8 cellular contexts compared by ENCODE assay signal in the genomic region with DNA sequence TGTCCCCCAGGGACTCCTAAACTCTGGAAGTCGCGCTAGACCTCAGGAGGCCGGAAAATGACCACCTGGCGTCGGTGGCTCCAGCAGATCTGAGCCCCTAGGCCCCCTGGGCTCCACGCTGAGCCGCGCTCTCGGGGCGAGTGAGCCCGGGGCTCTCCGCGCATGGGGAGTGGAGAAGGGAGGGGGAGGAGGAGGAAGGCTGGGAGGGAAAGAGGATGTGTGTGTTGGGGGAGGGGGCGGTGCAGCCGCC. TPM values are rescaled to one million over a fixed set of nuclear protein-coding genes. Genes with fewer than 3 reads are reported as not detected.
DNase-seq lines count a peak whose midpoint lies in the region; ATAC-seq, FAIRE-seq and TF ChIP-seq lines count a peak whose summit lies in the region.

No MANE protein-coding gene starts in this region.

- peak overlapping the region; percentile 55; the same call in 1 of the 2 replicates for H2BK12ac ChIP-seq in H1 (ENCODE audit: low read depth, low read length)

- H3K23ac ChIP-seq in H1 (ENCODE audit: insufficient read length): no peak overlapping the region

- no peaks in the 10 kb centered on the region for H3K79me2 ChIP-seq in H1 (ENCODE audit: control insufficient read depth in 1 of 2, insufficient read depth in 2 of 2, low read length in 2 of 2)

- no peak overlapping the region for H2AK5ac ChIP-seq in H1 (ENCODE audit: low read depth, low read length)

- peak overlapping the region; percentile 53 for H3K4me3 ChIP-seq in NB4 (ENCODE audit: low read depth, low read length)
- H3K4me3 ChIP-seq in H1 (ENCODE audit: extremely low read depth in 1 of 4, insufficient read depth in 2 of 4, low read depth in 3 of 4, low read length in 4 of 4): peak overlapping the region; percentile 40 to 66 (median 53); a peak in 7 of 8 replicates
- peak overlapping the region; percentile 59 to 68 (median 63) for H3K4me3 ChIP-seq in skeletal muscle tissue (ENCODE audit: low read length in 3 of 3)

- H3K56ac ChIP-seq in H1 (replicated peaks; ENCODE audit: insufficient read length, low read depth, low read length): no peak overlapping the region

- no peak for TF ChIP-seq RAD21 in H1 (IDR thresholded peaks at IDR 0.05 in 1 of 2, conservative IDR thresholded peaks at IDR 0.05 in 1 of 2; ENCODE audit: low read depth in 2 of 2, low read length in 2 of 2)

- H3K36me3 ChIP-seq in H1 (ENCODE audit: control insufficient read depth in 2 of 4, insufficient read depth in 4 of 4, low read length in 3 of 4) (no peaks in the 10 kb centered on the region), skeletal muscle tissue (ENCODE audit: control insufficient read depth in 3 of 3, insufficient read depth in 3 of 3, low read length in 3 of 3) (no peaks in the 10 kb centered on the region)

- H3K79me1 ChIP-seq in H1 (ENCODE audit: low read depth, low read length): no peaks in the 10 kb centered on the region

- peaks cover 95% of the 10 kb centered on the region for H3K27me3 Mint-ChIP-seq in T-helper 2 cell treated with Interferon-gamma antibody and Interleukin-4, amounts not matched to agents 5 μg/mL and 100 μg/mL, for 36 hours (ENCODE audit: low read depth)

- no peak overlapping the region for H3K27ac ChIP-seq in H1 (ENCODE audit: low read depth, low read length)
- no peak overlapping the region for H3K27ac ChIP-seq in skeletal muscle tissue (ENCODE audit: low read depth, low read length)

- H3K27ac Mint-ChIP-seq in T-helper 2 cell treated with Interferon-gamma antibody and Interleukin-4, amounts not matched to agents 5 μg/mL and 100 μg/mL, for 36 hours: no peak overlapping the region

- H2BK15ac ChIP-seq in H1 (ENCODE audit: low read length): 0 out of 2 replicates have a peak overlapping the region, but pooled peaks have one; percentile 46

- H3K4ac ChIP-seq in H1 (replicated peaks; ENCODE audit: insufficient read length, low read depth, low read length): no peak overlapping the region

- no peak overlapping the region for H4K5ac ChIP-seq in H1 (ENCODE audit: insufficient read length, low read depth, low read length)

- peaks cover 9% of the 10 kb centered on the region for H3K36me3 Mint-ChIP-seq in T-helper 2 cell treated with Interferon-gamma antibody and Interleukin-4, amounts not matched to agents 5 μg/mL and 100 μg/mL, for 36 hours (ENCODE audit: low read depth)

- H3K14ac ChIP-seq in H1 (ENCODE audit: insufficient read length): no peak overlapping the region

- H3K27me3 ChIP-seq in H1 (replicated peaks in 1 of 4; ENCODE audit: control insufficient read depth in 3 of 4, extremely low read depth in 1 of 4, insufficient read depth in 3 of 4, low read length in 3 of 4) (peaks cover 91 to 100% (median 99%) of the 10 kb centered on the region in 4 experiments), skeletal muscle tissue (ENCODE audit: control insufficient read depth in 3 of 3, insufficient read depth in 3 of 3, low read length in 3 of 3) (peaks cover 94 to 96% (median 95%) of the 10 kb centered on the region in 3 donors)

- H3K4me1 ChIP-seq in H1 (replicated peaks in 1 of 4; ENCODE audit: control insufficient read depth in 3 of 4, insufficient read depth in 4 of 4, low read length in 3 of 4) (peaks cover 2 to 61% (median 31%) of the 10 kb centered on the region in 4 experiments), skeletal muscle tissue (ENCODE audit: control insufficient read depth in 3 of 3, insufficient read depth in 3 of 3, low read length in 3 of 3) (peaks cover 33 to 43% (median 41%) of the 10 kb centered on the region in 3 donors)

- H3K18ac ChIP-seq in H1 (ENCODE audit: extremely low read depth, low read length): peak overlapping the region; percentile 48; the same call in 1 of the 2 replicates

- H4K8ac ChIP-seq in H1 (ENCODE audit: extremely low read depth, insufficient read depth, low read length): no peak overlapping the region

- TF ChIP-seq EP300 in H1 (IDR thresholded peaks at IDR 0.05; ENCODE audit: borderline replicate concordance in 1 of 2, low read depth in 2 of 2, low read length in 2 of 2): no peak

- no peak overlapping the region for H4K91ac ChIP-seq in H1 (replicated peaks; ENCODE audit: insufficient read length, low read length)

- no peak overlapping the region; the same call in 1 of the 2 replicates for H2BK5ac ChIP-seq in H1 (ENCODE audit: low read depth, low read length)

- no peak for FAIRE-seq in H1 (lab: Jason Lieb, UNC)

- peak; percentile 10 for TF ChIP-seq POLR2A in NB4 (IDR thresholded peaks at IDR 0.05; ENCODE audit: extremely low read depth, insufficient read length)
- TF ChIP-seq POLR2A in H1 (IDR thresholded peaks at IDR 0.05; ENCODE audit: control extremely low read depth in 1 of 2, low read depth in 2 of 2, low read length in 2 of 2): no peak

- H3K4me2 ChIP-seq in H1 (ENCODE audit: insufficient read depth in 1 of 2, low read depth in 2 of 2, low read length in 2 of 2): peak overlapping the region; percentile 78 to 84

- peak overlapping the region; percentile 79 for H3K4me3 Mint-ChIP-seq in T-helper 2 cell treated with Interferon-gamma antibody and Interleukin-4, amounts not matched to agents 5 μg/mL and 100 μg/mL, for 36 hours

- TF ChIP-seq CTCF in NB4 (IDR thresholded peaks at IDR 0.05; ENCODE audit: low read depth, low read length): no peak
- TF ChIP-seq CTCF in H1 (IDR thresholded peaks at IDR 0.05; ENCODE audit: control extremely low read depth in 1 of 3, insufficient read depth in 1 of 3, low read depth in 1 of 3, low read length in 3 of 3): no peak

- no peaks in the 10 kb centered on the region for H3K9me3 ChIP-seq in H1 (ENCODE audit: insufficient read depth in 2 of 2, low read depth in 1 of 2, low read length in 1 of 2)
- peaks cover 0 to 4% (median 0%) of the 10 kb centered on the region in 3 donors for H3K9me3 ChIP-seq in skeletal muscle tissue (ENCODE audit: control insufficient read depth in 3 of 3, low read length in 3 of 3)

- DNase-seq in T-helper 2 cell treated with Interferon-gamma antibody and Interleukin-4, amounts not matched to agents 5 μg/mL and 100 μg/mL, for 36 hours (ENCODE audit: low spot score): no peak
- DNase-seq in T-helper 2 cell (no peak), NB4 (ENCODE audit: low read depth) (no peak), H1 (ENCODE audit: low read depth in 1 of 2, low spot score in 2 of 2) (no peak), HPDE6-E6E7 (ENCODE audit: extremely low spot score) (no peak)

- H3K9ac ChIP-seq in H1 (replicated peaks in 1 of 4; ENCODE audit: extremely low read depth in 1 of 4, low read depth in 3 of 4, low read length in 3 of 4): no peak overlapping the region
- H3K9ac ChIP-seq in skeletal muscle tissue (ENCODE audit: low read depth in 1 of 3, low read length in 3 of 3): peak overlapping the region in 1 of 3 donors; percentile 36

- POLR2A ChIA-PET in H1 (lab: Charles Lee; ENCODE audit: partially characterized antibody): interaction anchor here (14.0 kb wide), 1 partner anchor 18 kb away, joined by 184 read pairs; the partner anchor contains the start of gene DLX2

- H2BK120ac ChIP-seq in H1 (replicated peaks; ENCODE audit: low read depth, low read length): no peak overlapping the region

- CTCF ChIA-PET in H1 (lab: Charles Lee; ENCODE audit: partially characterized antibody): interaction anchor here (1.2 to 4.1 kb wide), 3 partner anchors 12 to 488 kb away, joined by 4 to 25 read pairs (median 19); partner anchors contain the start of gene DLX2

- H2BK20ac ChIP-seq in H1 (ENCODE audit: low read length): no peak overlapping the region

- ATAC-seq in HG03095 (IDR thresholded peaks at IDR 0.05; ENCODE audit: unreplicated experiment) (no peak), HG03469 (IDR thresholded peaks at IDR 0.05; ENCODE audit: unreplicated experiment) (no peak)

- peaks cover 14% of the 10 kb centered on the region; the same call in 1 of the 2 replicates for H3K23me2 ChIP-seq in H1 (ENCODE audit: low read depth, low read length)

- WGBS in H1 (ENCODE audit: extremely low coverage in 1 of 2, insufficient coverage in 1 of 2, insufficient read length in 1 of 2, insufficient replicate concordance in 2 of 2, low coverage in 1 of 2, low lambda C conversion rate in 2 of 2, missing lambda C conversion rate in 1 of 2), 2 experiments: 0% methylated on average over 11 of the region's 15 CpGs; no CpG with 5 or more reads in 1 of the 2 experiments

- H4K20me1 ChIP-seq in H1 (replicated peaks in 1 of 2; ENCODE audit: control insufficient read depth in 1 of 2, insufficient read depth in 2 of 2, low read length in 2 of 2): peaks cover 22 to 43% of the 10 kb centered on the region in 2 experiments

- peaks cover 44% of the 10 kb centered on the region for H3K4me1 Mint-ChIP-seq in T-helper 2 cell treated with Interferon-gamma antibody and Interleukin-4, amounts not matched to agents 5 μg/mL and 100 μg/mL, for 36 hours (ENCODE audit: low read depth)

- H2AFZ ChIP-seq in H1 (ENCODE audit: low read length): peak overlapping the region; percentile 9; the same call in 1 of the 2 replicates

- H3K9me3 Mint-ChIP-seq in T-helper 2 cell treated with Interferon-gamma antibody and Interleukin-4, amounts not matched to agents 5 μg/mL and 100 μg/mL, for 36 hours: peaks cover 5% of the 10 kb centered on the region

TF ChIP-seq in H1, 55 proteins besides CTCF, POLR2A, EP300 and RAD21 (continues in another document):
- TF ChIP-seq ASH2L (IDR thresholded peaks at IDR 0.05; ENCODE audit: low read length) (no peak), CHD2 (IDR thresholded peaks at IDR 0.05; ENCODE audit: low read length) (no peak), TCF12 (IDR thresholded peaks at IDR 0.05; ENCODE audit: low read depth, low read length) (0 out of 2 replicates have a peak, but pooled peaks have one; percentile 8)

RNA-seq across cellular contexts. Expression of gene DLX1, which starts 0.9 kb away (rescaled TPM):
- not detected in 2 replicates for total RNA-seq in H1 (2021; fragmentation: NEBNext Ultra II Directional; extraction: Animal tissue kit (Norgen Biotek cat#: 25700))
- 0.05 and 0.11 TPM in 2 replicates for polyA plus RNA-seq in H1 (2011; rRNA removed)
- 0.08 TPM for polyA plus RNA-seq in H1 (2011; cell fraction: cytosol; rRNA removed)
- 0.07 TPM for polyA plus RNA-seq in H1 (2011; cell fraction: nucleus; rRNA removed)
- not detected in 4 replicates for polyA plus RNA-seq in H1 (2012, experiment 1 of 2)
- polyA plus RNA-seq in H1 (2012, experiment 2 of 2): not detected
- polyA plus RNA-seq in H1 (2013, experiment 1 of 2): 0.04 TPM
- 0.22 TPM for polyA plus RNA-seq in H1 (2013, experiment 2 of 2)
- polyA minus RNA-seq in H1 (2011; rRNA and poly(A)+ RNA removed): 0.19 TPM in 1 of 2 replicates, not detected in the other
- polyA minus RNA-seq in H1 (2011; cell fraction: cytosol; rRNA and poly(A)+ RNA removed): not detected
- polyA minus RNA-seq in H1 (2011; cell fraction: nucleus; rRNA and poly(A)+ RNA removed): not detected
- total RNA-seq in skeletal muscle tissue: not detected

RNA-seq across cellular contexts. Expression of gene DLX2, which starts 18.3 kb away (rescaled TPM):
- 0.13 and 0.45 TPM in 2 replicates for total RNA-seq in H1 (2021; fragmentation: NEBNext Ultra II Directional; extraction: Animal tissue kit (Norgen Biotek cat#: 25700))
- 0.05 TPM in 1 of 2 replicates, not detected in the other for polyA plus RNA-seq in H1 (2011; rRNA removed)
- not detected for polyA plus RNA-seq in H1 (2011; cell fraction: cytosol; rRNA removed)
- polyA plus RNA-seq in H1 (2011; cell fraction: nucleus; rRNA removed): 0.56 TPM
- 0.11 TPM in 1 of 4 replicates, not detected in the others for polyA plus RNA-seq in H1 (2012, experiment 1 of 2)
- polyA plus RNA-seq in H1 (2012, experiment 2 of 2): not detected
- 0.06 TPM for polyA plus RNA-seq in H1 (2013, experiment 1 of 2)
- polyA plus RNA-seq in H1 (2013, experiment 2 of 2): 0.06 TPM
- not detected in 2 replicates for polyA minus RNA-seq in H1 (2011; rRNA and poly(A)+ RNA removed)
- polyA minus RNA-seq in H1 (2011; cell fraction: cytosol; rRNA and poly(A)+ RNA removed): not detected
- 0.50 TPM for polyA minus RNA-seq in H1 (2011; cell fraction: nucleus; rRNA and poly(A)+ RNA removed)
- not detected for total RNA-seq in skeletal muscle tissue
